Comparison of ENCODE assay signal across 27 cellular contexts in the genomic region with DNA sequence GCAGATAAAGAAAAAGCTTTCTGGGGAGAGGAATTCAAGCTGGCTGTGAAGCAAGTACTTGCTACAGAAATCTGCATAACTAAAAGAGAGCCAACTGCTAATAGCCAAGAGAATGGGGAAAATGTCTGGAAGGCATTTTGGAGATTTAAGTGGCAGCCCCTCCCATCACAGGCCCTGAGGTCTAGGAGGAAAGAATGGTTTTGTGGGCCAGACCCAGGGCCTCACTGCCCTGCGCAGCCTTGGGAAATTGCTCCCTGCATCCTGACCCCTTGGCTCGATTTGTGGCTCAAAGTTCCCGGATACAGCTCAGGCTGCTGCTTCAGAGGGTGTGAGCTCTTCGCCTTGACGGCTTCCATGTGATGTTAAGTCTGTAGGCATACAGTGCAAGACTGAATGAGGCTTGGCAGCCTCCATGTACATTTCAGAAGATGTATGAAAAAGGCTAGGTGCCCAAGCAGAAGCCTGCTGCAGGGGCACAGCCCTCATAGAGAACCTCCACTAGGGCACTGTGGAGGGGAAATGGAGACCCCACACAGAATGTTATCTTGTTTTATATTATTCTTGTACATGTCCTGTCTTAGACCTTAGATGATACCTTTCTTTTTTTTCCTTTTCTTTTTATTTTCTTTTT.
"Had no signal": no experiment of that assay in that cellular context is flagged by ENCODE, and none has a peak within 500 bp of the region (broad histone marks: within the 10 kb centered on the region; RNA-seq: fewer than 3 reads in every experiment).

No MANE protein-coding gene starts in this region.

- H3K4me3 ChIP-seq: ascending aorta, breast epithelium, cardiac muscle cell, colonic mucosa, esophagus squamous epithelium had no signal

- ATAC-seq: activated CD4-positive, alpha-beta T cell treated with anti-CD3 and anti-CD28 coated beads for 36 hours; activated CD8-positive, alpha-beta memory T cell treated with anti-CD3 and anti-CD28 coated beads, Interleukin-2, amount 10 ng/mL, durations not matched to agents 7 days and 5 days; activated CD8-positive, alpha-beta T cell treated with anti-CD3 and anti-CD28 coated beads, Interleukin-2, amount 10 ng/mL, durations not matched to agents 7 days and 5 days; activated naive CD4-positive, alpha-beta T cell treated with anti-CD3 and anti-CD28 coated beads, Interleukin-2, amount 50 U/mL, for 72 hours had no signal

- H3K36me3 ChIP-seq: ascending aorta, breast epithelium, cardiac muscle cell, colonic mucosa, esophagus squamous epithelium had no signal

- H3K4me1 ChIP-seq: ascending aorta, breast epithelium, colonic mucosa, esophagus squamous epithelium had no signal

- H3K27me3 ChIP-seq: ascending aorta, breast epithelium, cardiac muscle cell, colonic mucosa, esophagus squamous epithelium had no signal

- H3K9me3 ChIP-seq: ascending aorta, colonic mucosa had no signal

- DNase-seq: activated CD4-positive, alpha-beta memory T cell treated with anti-CD3 and anti-CD28 coated beads for 36 hours; activated CD4-positive, alpha-beta T cell treated with anti-CD3 and anti-CD28 coated beads for 36 hours; activated CD4-positive, alpha-beta T cell treated with anti-CD3 and anti-CD28 coated beads, Interleukin-2, amount 10 ng/mL, durations not matched to agents 24 days and 14 days; activated CD4-positive, CD25-positive, alpha-beta regulatory T cell; activated CD4-positive, CD25-positive, alpha-beta regulatory T cell treated with anti-CD3 and anti-CD28 coated beads, Interleukin-2, amount 50 U/mL, for 72 hours; activated CD8-positive, alpha-beta memory T cell treated with anti-CD3 and anti-CD28 coated beads, Interleukin-2, amount 10 ng/mL, durations not matched to agents 7 days and 5 days; activated CD8-positive, alpha-beta memory T cell treated with anti-CD3 and anti-CD28 coated beads, Interleukin-2, amount 50 U/mL, for 4 hours; activated CD8-positive, alpha-beta T cell treated with anti-CD3 and anti-CD28 coated beads, Interleukin-2, amount 10 ng/mL, durations not matched to agents 7 days and 5 days; activated gamma-delta T cell; activated naive CD4-positive, alpha-beta T cell; activated naive CD4-positive, alpha-beta T cell treated with anti-CD3 and anti-CD28 coated beads, Interleukin-2, amount 10 ng/mL, durations not matched to agents 7 days and 5 days; activated naive CD8-positive, alpha-beta T cell treated with anti-CD3 and anti-CD28 coated beads, Interleukin-2, amount 10 ng/mL, durations not matched to agents 7 days and 5 days; activated T-cell treated with anti-CD3 and anti-CD28 coated beads, Interleukin-2, amount 50 U/mL, for 1 hour; activated T-cell treated with anti-CD3 and anti-CD28 coated beads, Interleukin-2, amount 50 U/mL, for 48 hours; central memory CD4-positive, alpha-beta T cell; cerebellar nuclear complex; colonic mucosa; effector CD8-positive, alpha-beta T cell; esophagus squamous epithelium; foreskin fibroblast; head of caudate nucleus; T-helper 2 cell had no signal

- H3K27ac ChIP-seq: ascending aorta, breast epithelium, cardiac muscle cell, colonic mucosa, epithelial cell of prostate, esophagus squamous epithelium had no signal
